1 cellular context compared by ENCODE assay signal in genomic region chr12:113220593-113221180, GRCh38.
TF ChIP-seq lines count a peak whose summit lies in the region.

No MANE protein-coding gene starts in this region.

TF ChIP-seq in GM23338, 12 proteins besides CTCF, POLR2A, EP300 and RAD21 (continued from another document):
- TF ChIP-seq REST (IDR thresholded peaks at IDR 0.05; ENCODE audit: unreplicated experiment) = no peak
- TF ChIP-seq NANOG (IDR thresholded peaks at IDR 0.05; ENCODE audit: borderline replicate concordance) = no peak
- TF ChIP-seq POLR2AphosphoS5 (IDR thresholded peaks at IDR 0.05; ENCODE audit: low read depth) = no peak
- no peak for TF ChIP-seq JUNB (IDR thresholded peaks at IDR 0.05; ENCODE audit: unreplicated experiment)
- TF ChIP-seq ZNF114 (CRISPR knock-in tag; IDR thresholded peaks at IDR 0.05) = no peak
- no peak for TF ChIP-seq ETS1 (IDR thresholded peaks at IDR 0.05)
